ENCODE assay signal across 10 cellular contexts in genomic region chr11:75371930-75372876, GRCh38. TPM values are rescaled to one million over a fixed set of nuclear protein-coding genes. Genes with fewer than 3 reads are reported as not detected.
DNase-seq lines count a peak whose midpoint lies in the region; ATAC-seq and TF ChIP-seq lines count a peak whose summit lies in the region.
"Had no signal": no experiment of that assay in that cellular context is flagged by ENCODE, and none has a peak within 500 bp of the region (broad histone marks: within the 10 kb centered on the region; RNA-seq: fewer than 3 reads in every experiment).

No MANE protein-coding gene starts in this region.

- peak; percentile 43 for DNase-seq in NCI-H345 (lab: John Stamatoyannopoulos, UW)
- DNase-seq in NCI-H345 treated with DMSO at 0.1 percent for 48 hours (lab: John Stamatoyannopoulos, UW; ENCODE audit: unreplicated experiment), result no peak
- peak; percentile 59 for DNase-seq in NCI-H774 (lab: John Stamatoyannopoulos, UW)
- DNase-seq in immature natural killer cell, result no peak
- DNase-seq in CD8-positive, alpha-beta T cell, result no peak
- no peak for DNase-seq in activated naive CD4-positive, alpha-beta T cell treated with anti-CD3 and anti-CD28 coated beads, Interleukin-2, amount 50 U/mL, for 72 hours (ENCODE audit: low spot score in 2 of 2)
- DNase-seq: activated naive CD4-positive, alpha-beta T cell treated with anti-CD3 and anti-CD28 coated beads, Interleukin-2, amount 10 ng/mL, durations not matched to agents 7 days and 5 days; NCI-H2107 had no signal

- peak overlapping the region; percentile 33 for H3K27ac ChIP-seq in subcutaneous abdominal adipose tissue (ENCODE audit: low read depth, low read length)
- H3K27ac ChIP-seq in CD8-positive, alpha-beta T cell (ENCODE audit: low read depth, low read length), result no peak overlapping the region

- H3K4me3 Mint-ChIP-seq in immature natural killer cell, result peak overlapping the region in 2 of 5 donors; percentile 29 to 39
- no peak overlapping the region for H3K4me3 Mint-ChIP-seq in CD8-positive, alpha-beta T cell
- H3K4me3 Mint-ChIP-seq: activated naive CD4-positive, alpha-beta T cell treated with anti-CD3 and anti-CD28 coated beads, Interleukin-2, amount 10 ng/mL, durations not matched to agents 7 days and 5 days had no signal

- CTCF ChIA-PET in CD8-positive, alpha-beta T cell (lab: Charles Lee), result interaction anchor here (0.8 to 1.7 kb wide), 7 partner anchors 9 to 126 kb away, joined by 3 to 8 read pairs (median 4); no protein-coding TSS in a partner anchor

- POLR2A ChIA-PET in CD8-positive, alpha-beta T cell (lab: Charles Lee), result interaction anchor here (1.4 kb wide), 1 partner anchor 20 kb away, joined by 3 read pairs; no protein-coding TSS in a partner anchor

- no peak for ATAC-seq in CD8-positive, alpha-beta T cell
- no peak for ATAC-seq in GM19452 (IDR thresholded peaks at IDR 0.05; ENCODE audit: unreplicated experiment)
- ATAC-seq in activated naive CD4-positive, alpha-beta T cell treated with anti-CD3 and anti-CD28 coated beads, Interleukin-2, amount 50 U/mL, for 72 hours, result no peak

- peak overlapping the region; percentile 32 to 83 (median 62) for H3K27ac Mint-ChIP-seq in immature natural killer cell
- H3K27ac Mint-ChIP-seq in CD8-positive, alpha-beta T cell, result no peak overlapping the region
- no peak overlapping the region for H3K27ac Mint-ChIP-seq in activated naive CD4-positive, alpha-beta T cell treated with anti-CD3 and anti-CD28 coated beads, Interleukin-2, amount 50 U/mL, for 72 hours
- H3K27ac Mint-ChIP-seq: activated naive CD4-positive, alpha-beta T cell treated with anti-CD3 and anti-CD28 coated beads, Interleukin-2, amount 10 ng/mL, durations not matched to agents 7 days and 5 days had no signal

- H3K9me3 ChIP-seq in subcutaneous abdominal adipose tissue (ENCODE audit: control insufficient read depth in 5 of 5, low read length in 5 of 5), result peaks cover 0 to 5% (median 3%) of the 10 kb centered on the region in 5 donors
- H3K9me3 ChIP-seq in CD8-positive, alpha-beta T cell (ENCODE audit: low read length), result peaks cover 3% of the 10 kb centered on the region

- no peaks in the 10 kb centered on the region for H3K27me3 Mint-ChIP-seq in immature natural killer cell (ENCODE audit: low read depth in 3 of 3)
- no peaks in the 10 kb centered on the region for H3K27me3 Mint-ChIP-seq in CD8-positive, alpha-beta T cell (ENCODE audit: low read depth)

- intact Hi-C loops in CD8-positive, alpha-beta T cell (cut with DNase I, micrococcal nuclease), result no loop called here

- no peak overlapping the region for H3K4me3 ChIP-seq in subcutaneous abdominal adipose tissue (ENCODE audit: low read depth in 1 of 5, low read length in 5 of 5)
- no peak overlapping the region for H3K4me3 ChIP-seq in CD8-positive, alpha-beta T cell (ENCODE audit: low read depth, low read length)

- no peak for TF ChIP-seq CTCF in CD8-positive, alpha-beta T cell (IDR thresholded peaks at IDR 0.05)

- peaks cover 0 to 15% (median 4%) of the 10 kb centered on the region in 5 donors for H3K4me1 ChIP-seq in subcutaneous abdominal adipose tissue (ENCODE audit: control insufficient read depth in 5 of 5, insufficient read depth in 5 of 5, low read length in 5 of 5)
- peaks cover 9% of the 10 kb centered on the region for H3K4me1 ChIP-seq in CD8-positive, alpha-beta T cell (ENCODE audit: insufficient read depth, low read length)

- H3K9me3 Mint-ChIP-seq in immature natural killer cell, result peaks cover 0 to 6% (median 2%) of the 10 kb centered on the region in 6 donors
- H3K9me3 Mint-ChIP-seq in CD8-positive, alpha-beta T cell, result peaks cover 3% of the 10 kb centered on the region
- H3K9me3 Mint-ChIP-seq in activated naive CD4-positive, alpha-beta T cell treated with anti-CD3 and anti-CD28 coated beads, Interleukin-2, amount 50 U/mL, for 72 hours, result no peaks in the 10 kb centered on the region

- H3K27me3 ChIP-seq in subcutaneous abdominal adipose tissue (ENCODE audit: control insufficient read depth in 5 of 5, insufficient read depth in 4 of 5, low read length in 5 of 5), result no peaks in the 10 kb centered on the region
- H3K27me3 ChIP-seq in CD8-positive, alpha-beta T cell (ENCODE audit: insufficient read depth, low read length), result no peaks in the 10 kb centered on the region

- no peaks in the 10 kb centered on the region for H3K36me3 ChIP-seq in subcutaneous abdominal adipose tissue (ENCODE audit: control insufficient read depth in 5 of 5, insufficient read depth in 5 of 5, low read length in 5 of 5)
- H3K36me3 ChIP-seq in CD8-positive, alpha-beta T cell (ENCODE audit: insufficient read depth, low read length), result no peaks in the 10 kb centered on the region

- H3K36me3 Mint-ChIP-seq in immature natural killer cell, result no peaks in the 10 kb centered on the region
- no peaks in the 10 kb centered on the region for H3K36me3 Mint-ChIP-seq in CD8-positive, alpha-beta T cell
- no peaks in the 10 kb centered on the region for H3K36me3 Mint-ChIP-seq in activated naive CD4-positive, alpha-beta T cell treated with anti-CD3 and anti-CD28 coated beads, Interleukin-2, amount 50 U/mL, for 72 hours

- H3K4me1 Mint-ChIP-seq in immature natural killer cell, result peaks cover 36 to 42% of the 10 kb centered on the region in 2 donors
- H3K4me1 Mint-ChIP-seq in CD8-positive, alpha-beta T cell (ENCODE audit: low read depth), result peaks cover 10% of the 10 kb centered on the region

- no peak overlapping the region for H3K9ac ChIP-seq in subcutaneous abdominal adipose tissue (ENCODE audit: low read length in 5 of 5)

RNA-seq across cellular contexts. Expression of gene ARRB1, which starts 20.7 kb away (rescaled TPM):
- polyA plus RNA-seq in immature natural killer cell, result 10 to 100 TPM; 28.7 to 51.1 (median 41.5) TPM
- total RNA-seq in CD8-positive, alpha-beta T cell, result 10 to 100 TPM; 25.1 to 26.5 TPM
- 10 to 100 TPM; 11.5 to 28.9 TPM for total RNA-seq in activated naive CD4-positive, alpha-beta T cell treated with anti-CD3 and anti-CD28 coated beads, Interleukin-2, amount 50 U/mL, for 72 hours

RNA-seq across cellular contexts. Expression of gene RPS3, which starts 27.1 kb away (rescaled TPM):
- 1,000 to 10,000 TPM; 2,605 to 4,768 (median 2,974) TPM for polyA plus RNA-seq in immature natural killer cell
- 1,000 to 10,000 TPM; 4,683 to 5,039 TPM for total RNA-seq in CD8-positive, alpha-beta T cell
- 1,000 to 10,000 TPM; 4,688 to 5,066 TPM for total RNA-seq in activated naive CD4-positive, alpha-beta T cell treated with anti-CD3 and anti-CD28 coated beads, Interleukin-2, amount 50 U/mL, for 72 hours

Comparison
In these comparisons a context has a peak if more than half of its experiments do, and no peak if none do; other contexts are left out.
1. DNase-seq: peak in NCI-H345 (single experiment) and NCI-H774 (single experiment); none in NCI-H345 treated with DMSO at 0.1 percent for 48 hours (single experiment), immature natural killer cell (0 of 3), CD8-positive, alpha-beta T cell (0 of 7) and activated naive CD4-positive, alpha-beta T cell treated with anti-CD3 and anti-CD28 coated beads, Interleukin-2, amount 50 U/mL, for 72 hours (0 of 2).
2. H3K27ac Mint-ChIP-seq: peak in immature natural killer cell (6 of 6); none in CD8-positive, alpha-beta T cell (single experiment) and activated naive CD4-positive, alpha-beta T cell treated with anti-CD3 and anti-CD28 coated beads, Interleukin-2, amount 50 U/mL, for 72 hours (0 of 2).